Comparison of ENCODE assay signal across 11 cellular contexts in genomic region chr19:40192758-40193586, GRCh38. TPM values are rescaled to one million over a fixed set of nuclear protein-coding genes. Genes with fewer than 3 reads are reported as not detected.
DNase-seq lines count a peak whose midpoint lies in the region; ATAC-seq and TF ChIP-seq lines count a peak whose summit lies in the region.
"Had no signal": no experiment of that assay in that cellular context is flagged by ENCODE, and none has a peak within 500 bp of the region (broad histone marks: within the 10 kb centered on the region; RNA-seq: fewer than 3 reads in every experiment).

No MANE protein-coding gene starts in this region.

- H3K36me3 ChIP-seq in neural cell (ENCODE audit: insufficient read depth, low read length), result no peaks in the 10 kb centered on the region
- H3K36me3 ChIP-seq: WERI-Rb-1 had no signal

- no peak for DNase-seq in CD4-positive, alpha-beta T cell
- DNase-seq in cerebellar cortex (ENCODE audit: low spot score) (peak; percentile 10), substantia nigra (lab: John Stamatoyannopoulos, UW) (no peak), NOMO-1 (lab: John Stamatoyannopoulos, UW; ENCODE audit: unreplicated experiment in 2 of 2) (no peak), NCI-H524 (lab: John Stamatoyannopoulos, UW) (no peak)
- DNase-seq: left cardiac atrium, WERI-Rb-1 had no signal

- no peaks in the 10 kb centered on the region for H3K27me3 ChIP-seq in CD4-positive, alpha-beta T cell (ENCODE audit: control insufficient read depth, insufficient read depth, low read length)
- H3K27me3 ChIP-seq in neural cell (ENCODE audit: insufficient read depth, low read depth, low read length), result no peaks in the 10 kb centered on the region

- CTCF ChIA-PET in CD4-positive, alpha-beta T cell (lab: Charles Lee), result no interaction called here

- no peak for TF ChIP-seq CTCF in CD4-positive, alpha-beta T cell (IDR thresholded peaks at IDR 0.05)
- no peak for TF ChIP-seq CTCF in neural cell (IDR thresholded peaks at IDR 0.05; ENCODE audit: poor library complexity, severe bottlenecking)

- H3K9me3 Mint-ChIP-seq in CD4-positive, alpha-beta T cell, result no peaks in the 10 kb centered on the region
- H3K9me3 Mint-ChIP-seq in IgD-negative memory B cell, result no peaks in the 10 kb centered on the region

- peak overlapping the region; percentile 42 for H3K27ac Mint-ChIP-seq in CD4-positive, alpha-beta T cell
- peak overlapping the region; percentile 6 to 74 (median 71) for H3K27ac Mint-ChIP-seq in IgD-negative memory B cell

- no peaks in the 10 kb centered on the region for H3F3A ChIP-seq in neural cell (ENCODE audit: insufficient read depth, low read length, poor library complexity, severe bottlenecking)

- peak overlapping the region; percentile 86 for H3K4me3 Mint-ChIP-seq in CD4-positive, alpha-beta T cell
- peak overlapping the region; percentile 70 to 93 (median 82) for H3K4me3 Mint-ChIP-seq in IgD-negative memory B cell

- no peak for TF ChIP-seq RAD21 in neural cell (conservative IDR thresholded peaks at IDR 0.05)

- ATAC-seq in CD4-positive, alpha-beta T cell (ENCODE audit: poor library complexity), result no peak
- no peak for ATAC-seq in HG03457 (IDR thresholded peaks at IDR 0.05; ENCODE audit: unreplicated experiment)

- intact Hi-C loops in CD4-positive, alpha-beta T cell (cut with DNase I, micrococcal nuclease), result loop anchor here in 1 of 2 experiments (2.0 to 10.0 kb wide), 5 partner anchors 32 to 748 kb away; partner anchors contain the start of genes SUPT5H, ZNF546 and ZNF780A

- no peaks in the 10 kb centered on the region for H3K9me3 ChIP-seq in CD4-positive, alpha-beta T cell (ENCODE audit: control insufficient read depth, low read length)
- H3K9me3 ChIP-seq in neural cell (ENCODE audit: low read length), result no peaks in the 10 kb centered on the region

- peaks cover 5% of the 10 kb centered on the region for H3K36me3 Mint-ChIP-seq in CD4-positive, alpha-beta T cell (ENCODE audit: low read depth)
- H3K36me3 Mint-ChIP-seq in IgD-negative memory B cell, result no peaks in the 10 kb centered on the region

- POLR2A ChIA-PET in CD4-positive, alpha-beta T cell (lab: Charles Lee), result no interaction called here

- TF ChIP-seq EP300 in neural cell (conservative IDR thresholded peaks at IDR 0.05; ENCODE audit: poor library complexity, severe bottlenecking), result no peak

- no peak overlapping the region for H3K27ac ChIP-seq in CD4-positive, alpha-beta T cell (ENCODE audit: low read depth, low read length)
- H3K27ac ChIP-seq in neural cell (ENCODE audit: low read length) (no peak overlapping the region), substantia nigra (ENCODE audit: low read depth, low read length, poor library complexity, severe bottlenecking) (no peak overlapping the region)

- H3K4me1 Mint-ChIP-seq in CD4-positive, alpha-beta T cell (ENCODE audit: low read depth), result peaks cover 45% of the 10 kb centered on the region
- H3K4me1 Mint-ChIP-seq in IgD-negative memory B cell, result peaks cover 15 to 32% (median 29%) of the 10 kb centered on the region in 3 donors

- H4K20me1 ChIP-seq in neural cell (ENCODE audit: insufficient read depth), result no peaks in the 10 kb centered on the region

- no peaks in the 10 kb centered on the region for H3K27me3 Mint-ChIP-seq in CD4-positive, alpha-beta T cell
- no peaks in the 10 kb centered on the region for H3K27me3 Mint-ChIP-seq in IgD-negative memory B cell

- H3K9me2 ChIP-seq in neural cell (ENCODE audit: insufficient read depth, low read length), result no peaks in the 10 kb centered on the region

- peak overlapping the region; percentile 96 for H3K9ac ChIP-seq in neural cell (ENCODE audit: low read length)

- H2AFZ ChIP-seq in neural cell (ENCODE audit: low read depth, low read length), result no peak overlapping the region

- peaks cover 7% of the 10 kb centered on the region for H3K79me2 ChIP-seq in neural cell (replicated peaks; ENCODE audit: insufficient read depth, low read length)

- H3K4me3 ChIP-seq in neural cell (ENCODE audit: low read length), result peak overlapping the region; percentile 91

- peak overlapping the region; percentile 41 for H3K4me2 ChIP-seq in neural cell (ENCODE audit: low read length)

TF ChIP-seq in neural cell, 6 proteins besides CTCF, POLR2A, EP300 and RAD21:
- TF ChIP-seq MXI1 (conservative IDR thresholded peaks at IDR 0.05; ENCODE audit: poor library complexity, severe bottlenecking), result no peak
- TF ChIP-seq TAF1 (IDR thresholded peaks at IDR 0.05; ENCODE audit: low read depth), result no peak
- no peak for TF ChIP-seq REST (IDR thresholded peaks at IDR 0.05; ENCODE audit: borderline replicate concordance)

RNA-seq across cellular contexts. Expression of gene MAP3K10, which starts 1.7 kb away (rescaled TPM):
- 10 to 100 TPM; 20.8 to 21.7 TPM for total RNA-seq in CD4-positive, alpha-beta T cell
- polyA plus RNA-seq in IgD-negative memory B cell, result 0.44 TPM
- 18.3 and 21.1 TPM in 2 replicates for polyA plus RNA-seq in neural cell
- 46.4 and 48.9 TPM in 2 replicates for polyA minus RNA-seq in neural cell

RNA-seq across cellular contexts. Expression of gene TTC9B, which starts 25.2 kb away (rescaled TPM):
- total RNA-seq in CD4-positive, alpha-beta T cell, result not detected
- not detected for polyA plus RNA-seq in IgD-negative memory B cell
- 111 and 132 TPM in 2 replicates for polyA plus RNA-seq in neural cell
- 25.4 and 25.8 TPM in 2 replicates for polyA minus RNA-seq in neural cell
- total RNA-seq: dermis blood vessel endothelial cell, left cardiac atrium had no signal

RNA-seq across cellular contexts. Expression of gene CCNP, which starts 33.5 kb away (rescaled TPM):
- 1 to 10 TPM; 1.2 to 1.7 TPM for total RNA-seq in CD4-positive, alpha-beta T cell
- polyA plus RNA-seq in IgD-negative memory B cell (not detected), neural cell (0.30 and 0.32 TPM in 2 replicates)
- polyA minus RNA-seq in neural cell, result not detected in 2 replicates

Comparison
In these comparisons a context has a peak if more than half of its experiments do, and no peak if none do; other contexts are left out.
1. RNA of gene MAP3K10, which starts 1.7 kb away (polyA plus RNA-seq): 18.3 to 21.1 TPM in neural cell; 0.44 TPM in IgD-negative memory B cell (single experiment); every median in the first group is over 10 times any median in the second.
2. RNA of gene TTC9B, which starts 25.2 kb away (polyA plus RNA-seq): 111 to 132 TPM in neural cell; not detected in IgD-negative memory B cell (single experiment); every median in the first group is over 100 times any median in the second.